Comparison of ENCODE assay signal across 13 cellular contexts in genomic region chr6:42344756-42345155, GRCh38.
"Had no signal": no experiment of that assay in that cellular context is flagged by ENCODE, and none has a peak within 500 bp of the region (broad histone marks: within the 10 kb centered on the region; RNA-seq: fewer than 3 reads in every experiment).

No MANE protein-coding gene starts in this region.

- H3K27ac Mint-ChIP-seq: activated B cell treated with CpG ODN at 0.5 μM for 24 hours; stimulated activated memory B cell treated with anti-CD40 and anti-IgM and Interleukin-4, amounts not matched to agents 10 μg/mL and 1 μg/mL and 100 μg/mL, for 72 hours had no signal

- H3K36me3 ChIP-seq: ascending aorta, right atrium auricular region, vagina had no signal

- ATAC-seq: naive thymus-derived CD4-positive, alpha-beta T cell; stimulated activated memory B cell treated with anti-CD40 and anti-IgM and Interleukin-4, amounts not matched to agents 10 μg/mL and 1 μg/mL and 100 μg/mL, for 72 hours had no signal

- H3K9me3 ChIP-seq: ascending aorta, right atrium auricular region, tibial nerve, vagina had no signal

- H3K4me1 ChIP-seq: ascending aorta, right atrium auricular region, tibial nerve had no signal

- H3K4me3 ChIP-seq: ascending aorta, dorsolateral prefrontal cortex, right atrium auricular region, smooth muscle cell, tibial nerve, vagina had no signal

- H3K9me3 Mint-ChIP-seq: activated B cell treated with CpG ODN at 0.5 μM for 24 hours; activated CD4-positive, alpha-beta T cell treated with anti-CD3 and anti-CD28 coated beads, Interleukin-2, amount 10 ng/mL, durations not matched to agents 7 days and 5 days; stimulated activated memory B cell treated with anti-CD40 and anti-IgM and Interleukin-4, amounts not matched to agents 10 μg/mL and 1 μg/mL and 100 μg/mL, for 72 hours had no signal

- H3K4me1 Mint-ChIP-seq: activated B cell treated with CpG ODN at 0.5 μM for 24 hours had no signal

- H3K4me3 Mint-ChIP-seq: activated B cell treated with CpG ODN at 0.5 μM for 24 hours; activated CD4-positive, alpha-beta T cell treated with anti-CD3 and anti-CD28 coated beads, Interleukin-2, amount 10 ng/mL, durations not matched to agents 7 days and 5 days; stimulated activated memory B cell treated with anti-CD40 and anti-IgM and Interleukin-4, amounts not matched to agents 10 μg/mL and 1 μg/mL and 100 μg/mL, for 72 hours had no signal

- H3K27ac ChIP-seq: ascending aorta, dorsolateral prefrontal cortex, right atrium auricular region, tibial nerve, vagina had no signal

- H3K27me3 Mint-ChIP-seq: activated B cell treated with CpG ODN at 0.5 μM for 24 hours; activated CD4-positive, alpha-beta T cell treated with anti-CD3 and anti-CD28 coated beads, Interleukin-2, amount 10 ng/mL, durations not matched to agents 7 days and 5 days; naive thymus-derived CD4-positive, alpha-beta T cell; stimulated activated memory B cell treated with anti-CD40 and anti-IgM and Interleukin-4, amounts not matched to agents 10 μg/mL and 1 μg/mL and 100 μg/mL, for 72 hours had no signal

- H3K36me3 Mint-ChIP-seq: stimulated activated memory B cell treated with anti-CD40 and anti-IgM and Interleukin-4, amounts not matched to agents 10 μg/mL and 1 μg/mL and 100 μg/mL, for 72 hours had no signal

- DNase-seq: activated B cell treated with CpG ODN at 0.5 μM for 24 hours; activated CD4-positive, alpha-beta T cell treated with anti-CD3 and anti-CD28 coated beads, Interleukin-2, amount 10 ng/mL, durations not matched to agents 7 days and 5 days; activated effector memory CD4-positive, alpha-beta T cell treated with Interleukin-2 at 50 U/mL for 16 hours; dorsolateral prefrontal cortex; hypothalamus; nucleus accumbens had no signal
